34 cellular contexts compared by ENCODE assay signal in genomic region chr7:27082171-27082570, GRCh38. TPM values are rescaled to one million over a fixed set of nuclear protein-coding genes. Genes with fewer than 3 reads are reported as not detected.
A peak's percentile ranks its signal among the peaks of the same experiment; 100 is the strongest.
DNase-seq lines count a peak whose midpoint lies in the region; ATAC-seq and TF ChIP-seq lines count a peak whose summit lies in the region.
"Had no signal": no experiment of that assay in that cellular context is flagged by ENCODE, and none has a peak within 500 bp of the region (broad histone marks: within the 10 kb centered on the region; RNA-seq: fewer than 3 reads in every experiment).

No MANE protein-coding gene starts in this region.

- dilution Hi-C loops in IMR-90 (cut with HindIII; ENCODE audit: low sequenced_read_pairs, unreplicated experiment), result no loop called here

- H3K4ac ChIP-seq in IMR-90 (ENCODE audit: low read depth, low read length), result no peak overlapping the region

- POLR2A ChIA-PET in Caco-2 (lab: Charles Lee) (no interaction called here), IMR-90 (lab: Charles Lee; ENCODE audit: unreplicated experiment) (interaction anchor here (0.5 kb wide), 1 partner anchor 59 kb away, joined by 3 read pairs; no protein-coding TSS in a partner anchor)

- H3K4me3 Mint-ChIP-seq in Caco-2 (ENCODE audit: unreplicated experiment) (no peak overlapping the region), mesothelial cell of epicardium (no peak overlapping the region)
- H3K4me3 Mint-ChIP-seq: activated CD4-positive, alpha-beta T cell treated with anti-CD3 and anti-CD28 coated beads, Interleukin-2, amount 10 ng/mL, durations not matched to agents 7 days and 5 days; activated naive CD8-positive, alpha-beta T cell treated with anti-CD3 and anti-CD28 coated beads for 36 hours; CD8-positive, alpha-beta T cell; immature natural killer cell had no signal

- no peak overlapping the region for H2BK15ac ChIP-seq in IMR-90 (ENCODE audit: low read depth, low read length)

- DNase-seq in Caco-2 (no peak), IMR-90 (no peak), RWPE2 (ENCODE audit: low spot score) (no peak), mesothelial cell of epicardium (ENCODE audit: low spot score in 2 of 2, unreplicated experiment in 2 of 2) (no peak), NCI-H1105 treated with DMSO at 0.1 percent for 48 hours (lab: John Stamatoyannopoulos, UW) (no peak), dedifferentiated amniotic fluid mesenchymal stem cell (ENCODE audit: extremely low spot score) (no peak), aorta (no peak)
- DNase-seq: activated CD4-positive, alpha-beta T cell treated with anti-CD3 and anti-CD28 coated beads, Interleukin-2, amount 10 ng/mL, durations not matched to agents 7 days and 5 days; activated effector memory CD4-positive, alpha-beta T cell treated with Interleukin-2 at 50 U/mL for 16 hours; activated naive CD8-positive, alpha-beta T cell treated with anti-CD3 and anti-CD28 coated beads for 36 hours; activated T-cell treated with anti-CD3 and anti-CD28 coated beads, Interleukin-2, amount 50 U/mL, for 1 hour; BE2C; CD8-positive, alpha-beta T cell; colonic mucosa; DMS 273 treated with DMSO at 0.1 percent for 48 hours; effector CD8-positive, alpha-beta T cell; immature natural killer cell; KG1; left lung; mesenchymal stem cell; NCI-H1436; NCI-H2081 treated with DMSO at 0.1 percent for 48 hours; NCI-H345; NCI-H69; SIG-M5; stimulated activated naive CD4-positive, alpha-beta T cell; T1000; upper lobe of right lung had no signal

- H3K56ac ChIP-seq in IMR-90 (ENCODE audit: extremely low read depth, insufficient read depth, low read length), result no peak overlapping the region

- no peaks in the 10 kb centered on the region for H3K36me3 ChIP-seq in Caco-2 (ENCODE audit: control insufficient read depth, insufficient read depth, low read length)
- no peaks in the 10 kb centered on the region for H3K36me3 ChIP-seq in IMR-90 (ENCODE audit: control insufficient read depth, insufficient read depth, low read length)
- no peaks in the 10 kb centered on the region for H3K36me3 ChIP-seq in RWPE2 (ENCODE audit: low read depth)
- H3K36me3 ChIP-seq in aorta (ENCODE audit: control insufficient read depth in 1 of 2, insufficient read depth in 2 of 2, low read length in 1 of 2), result no peaks in the 10 kb centered on the region
- H3K36me3 ChIP-seq: ascending aorta, BE2C, colonic mucosa, left lung, suprapubic skin, upper lobe of right lung had no signal

- H3K9me3 ChIP-seq in Caco-2 (no peaks in the 10 kb centered on the region), IMR-90 (ENCODE audit: control insufficient read depth, insufficient read depth, low read length) (no peaks in the 10 kb centered on the region), RWPE2 (ENCODE audit: severe bottlenecking) (no peaks in the 10 kb centered on the region), aorta (ENCODE audit: control insufficient read depth, low read length) (no peaks in the 10 kb centered on the region)
- H3K9me3 ChIP-seq: ascending aorta, BE2C, colonic mucosa, left lung, suprapubic skin, upper lobe of right lung had no signal

- H3K36me3 Mint-ChIP-seq in Caco-2 (ENCODE audit: insufficient read depth, unreplicated experiment) (no peaks in the 10 kb centered on the region), mesothelial cell of epicardium (no peaks in the 10 kb centered on the region)
- H3K36me3 Mint-ChIP-seq: activated naive CD8-positive, alpha-beta T cell treated with anti-CD3 and anti-CD28 coated beads for 36 hours; CD8-positive, alpha-beta T cell; immature natural killer cell had no signal

- H3K27me3 Mint-ChIP-seq in Caco-2 (ENCODE audit: insufficient read depth, unreplicated experiment) (no peaks in the 10 kb centered on the region), mesothelial cell of epicardium (ENCODE audit: low read depth) (no peaks in the 10 kb centered on the region)

- TF ChIP-seq POLR2A in IMR-90 (IDR thresholded peaks at IDR 0.05; ENCODE audit: low read depth, low read length), result no peak

- H3K4me1 Mint-ChIP-seq in Caco-2 (ENCODE audit: low read depth, unreplicated experiment) (peaks cover 30% of the 10 kb centered on the region), mesothelial cell of epicardium (peaks cover 36% of the 10 kb centered on the region)

- H3K27ac Mint-ChIP-seq in Caco-2 (ENCODE audit: unreplicated experiment), result peak overlapping the region; percentile 91
- peak overlapping the region; percentile 97 for H3K27ac Mint-ChIP-seq in mesothelial cell of epicardium
- H3K27ac Mint-ChIP-seq: activated CD4-positive, alpha-beta T cell treated with anti-CD3 and anti-CD28 coated beads, Interleukin-2, amount 10 ng/mL, durations not matched to agents 7 days and 5 days; activated naive CD8-positive, alpha-beta T cell treated with anti-CD3 and anti-CD28 coated beads for 36 hours; CD8-positive, alpha-beta T cell; immature natural killer cell had no signal

- H3K79me1 ChIP-seq in IMR-90 (ENCODE audit: low read depth in 1 of 2, low read length in 2 of 2), result no peaks in the 10 kb centered on the region

- TF ChIP-seq RAD21 in IMR-90 (IDR thresholded peaks at IDR 0.05; ENCODE audit: low read length), result no peak

- H2BK20ac ChIP-seq in IMR-90 (ENCODE audit: low read depth, low read length), result no peak overlapping the region

- H4K20me1 ChIP-seq in IMR-90 (ENCODE audit: insufficient read depth, low read length), result no peaks in the 10 kb centered on the region

- CTCF ChIA-PET in Caco-2 (lab: Charles Lee) (no interaction called here), IMR-90 (lab: Yijun Ruan, JAX) (no interaction called here)

- H2AK9ac ChIP-seq in IMR-90 (replicated peaks; ENCODE audit: low read depth, low read length, poor library complexity), result no peak overlapping the region

- no peak overlapping the region for H3K9ac ChIP-seq in IMR-90 (ENCODE audit: low read depth, low read length)

- no peak overlapping the region for H3K18ac ChIP-seq in IMR-90 (ENCODE audit: low read depth, low read length)

- no peak overlapping the region for H2BK5ac ChIP-seq in IMR-90 (ENCODE audit: low read depth, low read length, poor library complexity, severe bottlenecking)

- BruUV-seq in Caco-2 (replicated peaks; lab: Mats Ljungman, UMichigan) (no TSS peak), IMR-90 (replicated peaks; lab: Mats Ljungman, UMichigan) (no TSS peak)

- 0 out of 2 replicates have a peak overlapping the region, but pooled peaks have one; percentile 4 for H2BK120ac ChIP-seq in IMR-90 (ENCODE audit: low read depth, low read length)

- no peak for TF ChIP-seq CTCF in Caco-2 (IDR thresholded peaks at IDR 0.05; ENCODE audit: insufficient read depth in 1 of 2, low read depth in 1 of 2, low read length in 1 of 2, severe bottlenecking in 1 of 2, unreplicated experiment in 1 of 2)
- no peak for TF ChIP-seq CTCF in IMR-90 (conservative IDR thresholded peaks at IDR 0.05; ENCODE audit: low read depth, low read length)
- TF ChIP-seq CTCF in RWPE2 (IDR thresholded peaks at IDR 0.05; ENCODE audit: poor library complexity, severe bottlenecking), result no peak
- TF ChIP-seq CTCF in mesothelial cell of epicardium (IDR thresholded peaks at IDR 0.05; ENCODE audit: unreplicated experiment), result no peak

- no peak overlapping the region for H2AK5ac ChIP-seq in IMR-90 (ENCODE audit: low read depth, low read length)

- no peak overlapping the region for H2AFZ ChIP-seq in IMR-90 (replicated peaks; ENCODE audit: low read length, poor library complexity)

- WGBS in IMR-90 (ENCODE audit: extremely low coverage in 2 of 2, insufficient read length in 1 of 2), 2 experiments, result 100% methylated on average over 1 of the region's 1 CpG; no CpG with 5 or more reads in 1 of the 2 experiments
- WGBS in aorta, 2 donors, result 88 to 94% methylated on average over 1 of the region's 1 CpG

- no peak overlapping the region for H4K91ac ChIP-seq in IMR-90 (ENCODE audit: insufficient read depth, low read depth, low read length)

- ATAC-seq in IMR-90 (ENCODE audit: low read depth) (no peak), RWPE2 (ENCODE audit: low read depth) (peak; percentile 85), HG03571 (IDR thresholded peaks at IDR 0.05; ENCODE audit: unreplicated experiment) (no peak), aorta (ENCODE audit: low FRiP score) (no peak)
- ATAC-seq: CD8-positive, alpha-beta T cell; left lung; upper lobe of right lung had no signal

- no peak overlapping the region for H4K5ac ChIP-seq in IMR-90 (ENCODE audit: low read depth, low read length)

- in situ Hi-C loops in IMR-90 (cut with MboI; ENCODE audit: low sequenced_read_pairs), result no loop called here

- H3K9me3 Mint-ChIP-seq in Caco-2 (ENCODE audit: unreplicated experiment) (no peaks in the 10 kb centered on the region), mesothelial cell of epicardium (no peaks in the 10 kb centered on the region)
- H3K9me3 Mint-ChIP-seq: activated CD4-positive, alpha-beta T cell treated with anti-CD3 and anti-CD28 coated beads, Interleukin-2, amount 10 ng/mL, durations not matched to agents 7 days and 5 days; activated naive CD8-positive, alpha-beta T cell treated with anti-CD3 and anti-CD28 coated beads for 36 hours; CD8-positive, alpha-beta T cell; immature natural killer cell had no signal

- H4K8ac ChIP-seq in IMR-90 (ENCODE audit: low read depth in 2 of 2, low read length in 2 of 2), result no peak overlapping the region

- H3K14ac ChIP-seq in IMR-90 (replicated peaks; ENCODE audit: low read depth, low read length), result no peak overlapping the region

- no peak overlapping the region for H3K4me2 ChIP-seq in IMR-90 (ENCODE audit: low read depth, low read length)

- H3K9me1 ChIP-seq in IMR-90 (ENCODE audit: insufficient read depth, low read length), result no peaks in the 10 kb centered on the region

- H3K23ac ChIP-seq in IMR-90 (ENCODE audit: low read depth, low read length), result no peak overlapping the region

- no peaks in the 10 kb centered on the region for H3K27me3 ChIP-seq in Caco-2 (replicated peaks; ENCODE audit: control insufficient read depth, insufficient read depth, low read length)
- H3K27me3 ChIP-seq in IMR-90 (ENCODE audit: control insufficient read depth, insufficient read depth, low read length), result no peaks in the 10 kb centered on the region
- no peaks in the 10 kb centered on the region for H3K27me3 ChIP-seq in RWPE2 (ENCODE audit: insufficient read depth, poor library complexity, severe bottlenecking)
- H3K27me3 ChIP-seq in aorta (ENCODE audit: control insufficient read depth in 1 of 2, insufficient read depth in 2 of 2, low read length in 1 of 2), result peaks cover 0 to 2% of the 10 kb centered on the region in 2 donors
- H3K27me3 ChIP-seq: ascending aorta, colonic mucosa had no signal

- H3K4me3 ChIP-seq in Caco-2 (ENCODE audit: low read depth, low read length) (no peak overlapping the region), IMR-90 (ENCODE audit: insufficient read depth, low read depth, low read length) (no peak overlapping the region), RWPE2 (ENCODE audit: severe bottlenecking) (no peak overlapping the region), aorta (ENCODE audit: low read length in 2 of 2) (no peak overlapping the region)
- H3K4me3 ChIP-seq: ascending aorta, colonic mucosa, left lung, suprapubic skin, upper lobe of right lung had no signal

- no peak overlapping the region for H3K27ac ChIP-seq in IMR-90 (ENCODE audit: insufficient read depth, low read length)
- H3K27ac ChIP-seq in RWPE2 (ENCODE audit: poor library complexity, severe bottlenecking), result peak overlapping the region; percentile 80
- no peak overlapping the region for H3K27ac ChIP-seq in aorta (ENCODE audit: low read depth in 1 of 2, low read length in 2 of 2)
- H3K27ac ChIP-seq: ascending aorta, colonic mucosa, left lung, suprapubic skin, upper lobe of right lung had no signal

- intact Hi-C loops in Caco-2 (cut with micrococcal nuclease; ENCODE audit: unreplicated experiment) (loop anchor here (5.0 kb wide), 1 partner anchor 45 kb away; no protein-coding TSS in a partner anchor), IMR-90 (cut with micrococcal nuclease) (no loop called here), aorta (cut with DNase I) (no loop called here)

- H3K4me1 ChIP-seq in Caco-2 (peaks cover 37% of the 10 kb centered on the region), IMR-90 (ENCODE audit: control insufficient read depth, insufficient read depth, low read length) (no peaks in the 10 kb centered on the region; the same call in 1 of the 2 replicates), RWPE2 (ENCODE audit: insufficient read depth, poor library complexity, severe bottlenecking) (peaks cover 38% of the 10 kb centered on the region), aorta (ENCODE audit: control insufficient read depth in 1 of 2, insufficient read depth in 2 of 2, low read length in 2 of 2) (no peaks in the 10 kb centered on the region)
- H3K4me1 ChIP-seq: ascending aorta, BE2C, colonic mucosa, left lung, suprapubic skin, upper lobe of right lung had no signal

RNA-seq across cellular contexts. Expression of gene HOXA1, which starts 13.6 kb away (rescaled TPM):
- total RNA-seq in Caco-2 (2022) (18.5 and 18.8 TPM in 2 replicates), IMR-90 (2012; rRNA removed) (0.54 and 0.83 TPM in 2 replicates), mesothelial cell of epicardium (13.7 to 14.6 TPM (median 14.0 TPM) in 3 replicates), aorta (1 to 10 TPM; 1.3 to 1.6 TPM)
- polyA plus RNA-seq in IMR-90 (2012; rRNA removed) (1.7 and 1.8 TPM in 2 replicates), aorta (under 1 TPM; 0.59 to 0.88 TPM)
- 0.34 and 0.97 TPM in 2 replicates for polyA plus RNA-seq in IMR-90 (2012; cell fraction: cytosol; rRNA removed)
- polyA plus RNA-seq in IMR-90 (2012; cell fraction: nucleus; rRNA removed; ENCODE audit: low replicate concordance), result 1.5 and 1.9 TPM in 2 replicates
- total RNA-seq: ascending aorta, osteocyte, skeletal muscle tissue had no signal
- polyA plus RNA-seq: neural cell had no signal

RNA-seq across cellular contexts. Expression of gene HOXA2, which starts 20.3 kb away (rescaled TPM):
- total RNA-seq in Caco-2 (2022) (1.5 and 1.8 TPM in 2 replicates), IMR-90 (2012; rRNA removed) (1.6 and 1.7 TPM in 2 replicates), mesothelial cell of epicardium (30.3 to 33.9 TPM (median 30.8 TPM) in 3 replicates), aorta (1 to 10 TPM; 1.6 to 4.7 TPM)
- polyA plus RNA-seq in IMR-90 (2012; rRNA removed) (2.4 and 3.9 TPM in 2 replicates), aorta (1 to 10 TPM; 2.3 to 3.6 TPM)
- polyA plus RNA-seq in IMR-90 (2012; cell fraction: cytosol; rRNA removed), result 0.93 and 1.8 TPM in 2 replicates
- 5.2 and 14.9 TPM in 2 replicates for polyA plus RNA-seq in IMR-90 (2012; cell fraction: nucleus; rRNA removed; ENCODE audit: low replicate concordance)
- total RNA-seq: activated CD4-positive, alpha-beta T cell treated with anti-CD3 and anti-CD28 coated beads, Interleukin-2, amount 10 ng/mL, durations not matched to agents 7 days and 5 days; activated naive CD8-positive, alpha-beta T cell treated with anti-CD3 and anti-CD28 coated beads for 36 hours; CD8-positive, alpha-beta T cell; osteocyte had no signal
- polyA plus RNA-seq: immature natural killer cell, neural cell had no signal

RNA-seq across cellular contexts. Expression of gene HOXA4, which starts 48.4 kb away (rescaled TPM):
- total RNA-seq in Caco-2 (2022) (4.8 and 5.5 TPM in 2 replicates), IMR-90 (2012; rRNA removed) (0.36 and 1.1 TPM in 2 replicates), mesothelial cell of epicardium (51.0 to 55.9 TPM (median 54.7 TPM) in 3 replicates), aorta (10 to 100 TPM in 1 of 2 donors, 1 to 10 TPM in 1; 5.6 to 11.6 TPM)
- polyA plus RNA-seq in IMR-90 (2012; rRNA removed) (7.2 and 8.0 TPM in 2 replicates), aorta (10 to 100 TPM in 1 of 2 donors, 1 to 10 TPM in 1; 2.6 to 10.1 TPM)
- 4.3 and 5.1 TPM in 2 replicates for polyA plus RNA-seq in IMR-90 (2012; cell fraction: cytosol; rRNA removed)
- polyA plus RNA-seq in IMR-90 (2012; cell fraction: nucleus; rRNA removed; ENCODE audit: low replicate concordance), result 4.5 and 16.6 TPM in 2 replicates
- total RNA-seq: activated naive CD8-positive, alpha-beta T cell treated with anti-CD3 and anti-CD28 coated beads for 36 hours; osteocyte had no signal
- polyA plus RNA-seq: neural cell had no signal
